In genomic region chr2:219567791-219568361, GRCh38 we compare ENCODE assay signal across 19 cellular contexts. TPM values are rescaled to one million over a fixed set of nuclear protein-coding genes. Genes with fewer than 3 reads are reported as not detected.
"Had no signal": no experiment of that assay in that cellular context is flagged by ENCODE, and none has a peak within 500 bp of the region (broad histone marks: within the 10 kb centered on the region; RNA-seq: fewer than 3 reads in every experiment).

No MANE protein-coding gene starts in this region.

- H3K9me3 ChIP-seq: colonic mucosa, heart left ventricle, psoas muscle had no signal

- H3K36me3 ChIP-seq: colonic mucosa had no signal

- H3K4me1 ChIP-seq: colonic mucosa had no signal

- ATAC-seq: heart left ventricle; naive thymus-derived CD4-positive, alpha-beta T cell; psoas muscle had no signal

- H3K4me3 ChIP-seq: colonic mucosa, heart left ventricle, psoas muscle had no signal

- H3K27ac ChIP-seq: colonic mucosa, psoas muscle had no signal

- DNase-seq: colonic mucosa; dermis blood vessel endothelial cell; effector CD4-positive, alpha-beta T cell; endodermal cell; erythroblast; heart left ventricle; hippocampal formation; kidney glomerular epithelial cell; mammary epithelial cell; naive thymus-derived CD4-positive, alpha-beta T cell; psoas muscle; retina; small intestine; stimulated activated CD4-positive, alpha-beta T cell treated with anti-CD3 and anti-CD28 coated beads, Interleukin-12 subunit alpha, Interleukin-12 subunit beta, amount 100 ng/mL, for 4 hours; stimulated activated CD4-positive, alpha-beta T cell treated with anti-CD3 and anti-CD28 coated beads, Interleukin-2, amount 100 ng/mL, for 48 hours; stimulated activated naive CD4-positive, alpha-beta T cell treated with Interleukin-2 at 50 U/mL for 16 hours had no signal

RNA-seq across cellular contexts. Expression of gene OBSL1, which starts 3.5 kb away (rescaled TPM):
- polyA plus RNA-seq: naive thymus-derived CD4-positive, alpha-beta T cell had no signal

RNA-seq across cellular contexts. Expression of gene INHA, which starts 4.2 kb away (rescaled TPM):
- total RNA-seq: colonic mucosa, dermis blood vessel endothelial cell, endothelial cell of umbilical vein, glomerular endothelial cell, mononuclear cell had no signal
- polyA plus RNA-seq: naive thymus-derived CD4-positive, alpha-beta T cell had no signal

RNA-seq across cellular contexts. Expression of gene TMEM198, which starts 24.0 kb away (rescaled TPM):
- total RNA-seq: endothelial cell of umbilical vein, mononuclear cell had no signal
- polyA plus RNA-seq: endothelial cell of umbilical vein; naive thymus-derived CD4-positive, alpha-beta T cell had no signal
